ENCODE assay signal across 3 cellular contexts in the genomic region with DNA sequence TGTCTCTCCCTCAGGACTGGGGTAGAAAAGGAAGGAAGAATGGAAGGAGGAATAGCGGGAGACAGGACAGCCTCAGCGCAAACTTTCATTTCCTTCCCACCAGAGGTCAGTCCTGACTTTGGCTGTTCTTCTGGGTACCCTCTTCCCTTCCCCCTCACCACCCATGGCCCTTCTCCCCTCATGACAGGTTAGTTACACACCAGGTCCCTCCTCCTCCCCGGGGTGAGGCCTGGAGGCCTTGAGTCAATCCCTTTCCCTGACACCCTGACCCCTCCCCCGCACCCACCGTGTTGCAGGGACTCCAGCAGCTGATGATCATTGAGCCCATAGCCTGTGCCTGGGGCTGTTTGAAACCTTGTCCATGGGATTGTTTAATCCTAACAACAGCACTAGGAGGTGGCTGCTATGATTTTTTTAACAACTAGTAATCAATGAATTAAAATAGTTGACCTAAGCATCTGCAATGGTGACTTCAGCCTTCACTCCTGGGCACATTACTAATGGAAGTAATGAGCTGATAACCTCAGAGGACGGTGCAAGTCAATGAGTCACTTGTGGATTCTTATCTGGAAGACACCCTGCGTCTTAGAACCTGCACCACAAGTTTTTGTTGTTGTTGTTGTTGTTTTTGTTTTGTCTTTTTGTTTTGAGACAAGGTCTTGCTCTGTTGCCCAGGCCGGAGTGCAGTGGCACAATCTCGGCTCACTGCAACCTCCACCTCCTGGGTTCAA.
TF ChIP-seq lines count a peak whose summit lies in the region.

No MANE protein-coding gene starts in this region.

TF ChIP-seq in HepG2, 621 proteins besides CTCF, POLR2A, EP300 and RAD21:
- TF ChIP-seq ZBTB1 (CRISPR knock-in tag; IDR thresholded peaks at IDR 0.05; ENCODE audit: borderline replicate concordance) (no peak), YEATS4 (CRISPR knock-in tag; IDR thresholded peaks at IDR 0.05; ENCODE audit: borderline replicate concordance) (no peak), SRSF4 (IDR thresholded peaks at IDR 0.05; ENCODE audit: low read depth, low read length, poor library complexity, severe bottlenecking) (no peak)
- TF ChIP-seq, protein P1, sequence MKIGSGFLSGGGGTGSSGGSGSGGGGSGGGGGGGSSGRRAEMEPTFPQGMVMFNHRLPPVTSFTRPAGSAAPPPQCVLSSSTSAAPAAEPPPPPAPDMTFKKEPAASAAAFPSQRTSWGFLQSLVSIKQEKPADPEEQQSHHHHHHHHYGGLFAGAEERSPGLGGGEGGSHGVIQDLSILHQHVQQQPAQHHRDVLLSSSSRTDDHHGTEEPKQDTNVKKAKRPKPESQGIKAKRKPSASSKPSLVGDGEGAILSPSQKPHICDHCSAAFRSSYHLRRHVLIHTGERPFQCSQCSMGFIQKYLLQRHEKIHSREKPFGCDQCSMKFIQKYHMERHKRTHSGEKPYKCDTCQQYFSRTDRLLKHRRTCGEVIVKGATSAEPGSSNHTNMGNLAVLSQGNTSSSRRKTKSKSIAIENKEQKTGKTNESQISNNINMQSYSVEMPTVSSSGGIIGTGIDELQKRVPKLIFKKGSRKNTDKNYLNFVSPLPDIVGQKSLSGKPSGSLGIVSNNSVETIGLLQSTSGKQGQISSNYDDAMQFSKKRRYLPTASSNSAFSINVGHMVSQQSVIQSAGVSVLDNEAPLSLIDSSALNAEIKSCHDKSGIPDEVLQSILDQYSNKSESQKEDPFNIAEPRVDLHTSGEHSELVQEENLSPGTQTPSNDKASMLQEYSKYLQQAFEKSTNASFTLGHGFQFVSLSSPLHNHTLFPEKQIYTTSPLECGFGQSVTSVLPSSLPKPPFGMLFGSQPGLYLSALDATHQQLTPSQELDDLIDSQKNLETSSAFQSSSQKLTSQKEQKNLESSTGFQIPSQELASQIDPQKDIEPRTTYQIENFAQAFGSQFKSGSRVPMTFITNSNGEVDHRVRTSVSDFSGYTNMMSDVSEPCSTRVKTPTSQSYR (CRISPR knock-in tag; IDR thresholded peaks at IDR 0.05; ENCODE audit: borderline replicate concordance), result peak; percentile 50; the same call in 1 of the 2 replicates

TF ChIP-seq in Ishikawa, 13 proteins besides CTCF, POLR2A, EP300 and RAD21:
- TF ChIP-seq TEAD4 (IDR thresholded peaks at IDR 0.05), result no peak
- TF ChIP-seq, protein P2, sequence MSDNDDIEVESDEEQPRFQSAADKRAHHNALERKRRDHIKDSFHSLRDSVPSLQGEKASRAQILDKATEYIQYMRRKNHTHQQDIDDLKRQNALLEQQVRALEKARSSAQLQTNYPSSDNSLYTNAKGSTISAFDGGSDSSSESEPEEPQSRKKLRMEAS (IDR thresholded peaks at IDR 0.05), result no peak
- no peak for TF ChIP-seq NFIC (IDR thresholded peaks at IDR 0.05)
- TF ChIP-seq EGR1 (IDR thresholded peaks at IDR 0.05), result no peak
- TF ChIP-seq FOXM1 (IDR thresholded peaks at IDR 0.05; ENCODE audit: borderline replicate concordance, low read depth), result no peak
- TF ChIP-seq, protein P3, sequence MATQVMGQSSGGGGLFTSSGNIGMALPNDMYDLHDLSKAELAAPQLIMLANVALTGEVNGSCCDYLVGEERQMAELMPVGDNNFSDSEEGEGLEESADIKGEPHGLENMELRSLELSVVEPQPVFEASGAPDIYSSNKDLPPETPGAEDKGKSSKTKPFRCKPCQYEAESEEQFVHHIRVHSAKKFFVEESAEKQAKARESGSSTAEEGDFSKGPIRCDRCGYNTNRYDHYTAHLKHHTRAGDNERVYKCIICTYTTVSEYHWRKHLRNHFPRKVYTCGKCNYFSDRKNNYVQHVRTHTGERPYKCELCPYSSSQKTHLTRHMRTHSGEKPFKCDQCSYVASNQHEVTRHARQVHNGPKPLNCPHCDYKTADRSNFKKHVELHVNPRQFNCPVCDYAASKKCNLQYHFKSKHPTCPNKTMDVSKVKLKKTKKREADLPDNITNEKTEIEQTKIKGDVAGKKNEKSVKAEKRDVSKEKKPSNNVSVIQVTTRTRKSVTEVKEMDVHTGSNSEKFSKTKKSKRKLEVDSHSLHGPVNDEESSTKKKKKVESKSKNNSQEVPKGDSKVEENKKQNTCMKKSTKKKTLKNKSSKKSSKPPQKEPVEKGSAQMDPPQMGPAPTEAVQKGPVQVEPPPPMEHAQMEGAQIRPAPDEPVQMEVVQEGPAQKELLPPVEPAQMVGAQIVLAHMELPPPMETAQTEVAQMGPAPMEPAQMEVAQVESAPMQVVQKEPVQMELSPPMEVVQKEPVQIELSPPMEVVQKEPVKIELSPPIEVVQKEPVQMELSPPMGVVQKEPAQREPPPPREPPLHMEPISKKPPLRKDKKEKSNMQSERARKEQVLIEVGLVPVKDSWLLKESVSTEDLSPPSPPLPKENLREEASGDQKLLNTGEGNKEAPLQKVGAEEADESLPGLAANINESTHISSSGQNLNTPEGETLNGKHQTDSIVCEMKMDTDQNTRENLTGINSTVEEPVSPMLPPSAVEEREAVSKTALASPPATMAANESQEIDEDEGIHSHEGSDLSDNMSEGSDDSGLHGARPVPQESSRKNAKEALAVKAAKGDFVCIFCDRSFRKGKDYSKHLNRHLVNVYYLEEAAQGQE (IDR thresholded peaks at IDR 0.05; ENCODE audit: low read depth), result no peak
- no peak for TF ChIP-seq ZBTB7A (IDR thresholded peaks at IDR 0.05; ENCODE audit: low read depth)
- TF ChIP-seq CEBPB (IDR thresholded peaks at IDR 0.05), result no peak
- no peak for TF ChIP-seq CREB1 (IDR thresholded peaks at IDR 0.05; ENCODE audit: low read depth)
- no peak for TF ChIP-seq TAF1 (IDR thresholded peaks at IDR 0.05; ENCODE audit: low read depth)
- TF ChIP-seq YY1 (IDR thresholded peaks at IDR 0.05; ENCODE audit: low read depth), result no peak
- no peak for TF ChIP-seq TCF12 (IDR thresholded peaks at IDR 0.05; ENCODE audit: low read depth)
- TF ChIP-seq, protein P4, sequence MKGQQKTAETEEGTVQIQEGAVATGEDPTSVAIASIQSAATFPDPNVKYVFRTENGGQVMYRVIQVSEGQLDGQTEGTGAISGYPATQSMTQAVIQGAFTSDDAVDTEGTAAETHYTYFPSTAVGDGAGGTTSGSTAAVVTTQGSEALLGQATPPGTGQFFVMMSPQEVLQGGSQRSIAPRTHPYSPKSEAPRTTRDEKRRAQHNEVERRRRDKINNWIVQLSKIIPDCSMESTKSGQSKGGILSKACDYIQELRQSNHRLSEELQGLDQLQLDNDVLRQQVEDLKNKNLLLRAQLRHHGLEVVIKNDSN (IDR thresholded peaks at IDR 0.05), result no peak

TF ChIP-seq in H1, 55 proteins besides CTCF, POLR2A, EP300 and RAD21:
- TF ChIP-seq SP4 (IDR thresholded peaks at IDR 0.05; ENCODE audit: low read length) (no peak), TAF1 (IDR thresholded peaks at IDR 0.05; ENCODE audit: low read depth, low read length) (no peak), POU5F1 (IDR thresholded peaks at IDR 0.05; ENCODE audit: low read depth, low read length) (no peak), SP1 (IDR thresholded peaks at IDR 0.05; ENCODE audit: low read depth, low read length) (no peak)
- TF ChIP-seq, protein P5, sequence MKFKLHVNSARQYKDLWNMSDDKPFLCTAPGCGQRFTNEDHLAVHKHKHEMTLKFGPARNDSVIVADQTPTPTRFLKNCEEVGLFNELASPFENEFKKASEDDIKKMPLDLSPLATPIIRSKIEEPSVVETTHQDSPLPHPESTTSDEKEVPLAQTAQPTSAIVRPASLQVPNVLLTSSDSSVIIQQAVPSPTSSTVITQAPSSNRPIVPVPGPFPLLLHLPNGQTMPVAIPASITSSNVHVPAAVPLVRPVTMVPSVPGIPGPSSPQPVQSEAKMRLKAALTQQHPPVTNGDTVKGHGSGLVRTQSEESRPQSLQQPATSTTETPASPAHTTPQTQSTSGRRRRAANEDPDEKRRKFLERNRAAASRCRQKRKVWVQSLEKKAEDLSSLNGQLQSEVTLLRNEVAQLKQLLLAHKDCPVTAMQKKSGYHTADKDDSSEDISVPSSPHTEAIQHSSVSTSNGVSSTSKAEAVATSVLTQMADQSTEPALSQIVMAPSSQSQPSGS (IDR thresholded peaks at IDR 0.05; ENCODE audit: low read length), result no peak
